9 cellular contexts compared by ENCODE assay signal in genomic region chr1:182602945-182603645, GRCh38. TPM values are rescaled to one million over a fixed set of nuclear protein-coding genes. Genes with fewer than 3 reads are reported as not detected.
DNase-seq lines count a peak whose midpoint lies in the region; ATAC-seq, FAIRE-seq and TF ChIP-seq lines count a peak whose summit lies in the region.
"Had no signal": no experiment of that assay in that cellular context is flagged by ENCODE, and none has a peak within 500 bp of the region (broad histone marks: within the 10 kb centered on the region; RNA-seq: fewer than 3 reads in every experiment).

No MANE protein-coding gene starts in this region.

- no peaks in the 10 kb centered on the region for H3K27me3 ChIP-seq in right atrium auricular region
- H3K27me3 ChIP-seq in kidney epithelial cell (ENCODE audit: control insufficient read depth, insufficient read depth, low read length) = no peaks in the 10 kb centered on the region
- no peaks in the 10 kb centered on the region for H3K27me3 ChIP-seq in upper lobe of right lung

- no peak for DNase-seq in right atrium auricular region (ENCODE audit: low spot score)
- no peak for DNase-seq in left cardiac atrium
- no peak for DNase-seq in kidney epithelial cell (ENCODE audit: low read depth)
- DNase-seq in upper lobe of right lung = peak; percentile 70
- DNase-seq in GM19239 (ENCODE audit: insufficient read length, low spot score) = no peak
- no peak for DNase-seq in SIG-M5 (lab: John Stamatoyannopoulos, UW)
- DNase-seq: T1000 had no signal

- H3K4me1 ChIP-seq in right atrium auricular region = peaks cover 0 to 21% of the 10 kb centered on the region in 2 donors
- H3K4me1 ChIP-seq in upper lobe of right lung = peaks cover 35% of the 10 kb centered on the region

- H3K4me3 ChIP-seq in right atrium auricular region (peak overlapping the region; percentile 42 to 58), kidney epithelial cell (ENCODE audit: low read depth, low read length) (peak overlapping the region; percentile 0), upper lobe of right lung (peak overlapping the region; percentile 66)

- no peaks in the 10 kb centered on the region for H3K36me3 ChIP-seq in right atrium auricular region
- no peaks in the 10 kb centered on the region for H3K36me3 ChIP-seq in kidney epithelial cell (ENCODE audit: control insufficient read depth, insufficient read depth, low read length)
- H3K36me3 ChIP-seq in upper lobe of right lung = peaks cover 19% of the 10 kb centered on the region

- no peak for TF ChIP-seq CTCF in right atrium auricular region (IDR thresholded peaks at IDR 0.05)
- no peak for TF ChIP-seq CTCF in VCaP (conservative IDR thresholded peaks at IDR 0.05)
- TF ChIP-seq CTCF in kidney epithelial cell (IDR thresholded peaks at IDR 0.05; ENCODE audit: insufficient read depth, low read length, poor library complexity, severe bottlenecking) = no peak
- no peak for TF ChIP-seq CTCF in upper lobe of right lung (IDR thresholded peaks at IDR 0.05)

- ATAC-seq in left cardiac atrium (no peak), upper lobe of right lung (peak; percentile 66), HG02884 (IDR thresholded peaks at IDR 0.05; ENCODE audit: unreplicated experiment) (no peak)

- H3K27ac ChIP-seq in right atrium auricular region (peak overlapping the region; percentile 27 to 65), VCaP (peak overlapping the region; percentile 62), upper lobe of right lung (peak overlapping the region; percentile 85)

- FAIRE-seq in GM19239 (lab: Jason Lieb, UNC) = no peak

- H3K9me3 ChIP-seq in right atrium auricular region (no peaks in the 10 kb centered on the region), upper lobe of right lung (no peaks in the 10 kb centered on the region)

- intact Hi-C loops in left cardiac atrium (cut with DNase I) (loop anchor here in 1 of 2 donors (1.0 kb wide), 1 partner anchor 179 kb away; no protein-coding TSS in a partner anchor), upper lobe of right lung (cut with DNase I) (no loop called here)

RNA-seq across cellular contexts. Expression of gene RGS16, which starts 1.1 kb away (rescaled TPM):
- 1 to 10 TPM; 1.4 to 2.2 TPM for total RNA-seq in right atrium auricular region
- total RNA-seq in left cardiac atrium = 1 to 10 TPM; 1.5 to 3.3 TPM
- total RNA-seq in kidney epithelial cell = 2.3 and 2.9 TPM in 2 replicates
- 12.0 TPM for total RNA-seq in upper lobe of right lung

RNA-seq across cellular contexts. Expression of gene RNASEL, which starts 14.0 kb away (rescaled TPM):
- total RNA-seq in right atrium auricular region (1 to 10 TPM; 2.0 to 4.5 TPM), left cardiac atrium (1 to 10 TPM; 4.1 to 4.9 TPM), kidney epithelial cell (5.7 and 5.8 TPM in 2 replicates), upper lobe of right lung (12.8 TPM)

Comparison
In these comparisons a context has a peak if more than half of its experiments do, and no peak if none do; other contexts are left out.
1. H3K4me3 ChIP-seq: peak in every context shown above with its lines; median percentile 66 in upper lobe of right lung; 50 in right atrium auricular region; 0 in kidney epithelial cell.